12 cellular contexts compared by ENCODE assay signal in the genomic region with DNA sequence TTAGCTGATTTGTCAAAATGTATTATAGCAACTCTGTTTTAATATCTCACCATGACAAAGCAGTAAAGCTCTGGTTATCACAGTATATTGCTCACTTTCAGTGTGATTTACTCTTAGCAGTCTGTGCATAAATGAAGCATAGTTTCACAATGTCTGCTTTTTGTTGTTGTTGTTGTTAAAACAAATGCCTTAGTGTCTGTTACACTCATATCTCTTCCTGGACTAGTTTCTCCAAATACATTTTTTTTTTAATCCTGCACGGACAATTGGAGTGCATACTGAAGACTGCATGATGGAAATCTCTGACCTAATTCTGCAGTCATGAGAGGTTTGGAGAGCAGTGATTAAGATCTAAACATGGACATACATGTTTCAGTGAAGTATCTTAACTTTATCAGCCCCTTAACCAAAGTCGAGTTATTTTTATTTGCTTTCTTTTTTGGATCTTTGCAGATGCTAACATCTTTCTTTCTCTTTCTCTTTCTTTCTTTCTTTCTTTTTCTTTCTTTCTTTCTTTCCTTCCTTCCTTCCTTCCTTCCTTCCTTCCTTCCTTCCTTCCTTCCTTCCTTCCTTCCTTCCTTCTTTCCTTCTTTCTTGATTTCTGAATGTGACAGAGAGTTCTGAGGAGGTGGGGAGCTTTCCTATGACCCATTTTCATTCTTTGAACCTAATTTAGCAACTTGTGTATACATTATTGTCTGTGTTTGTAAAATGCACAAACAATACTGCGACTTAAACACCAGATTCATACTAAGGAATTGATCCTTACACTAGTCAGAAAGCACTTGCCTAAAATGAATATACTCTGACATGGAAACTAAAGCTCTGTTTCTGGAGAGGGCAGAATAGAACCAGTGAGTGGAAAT.
A peak's percentile ranks its signal among the peaks of the same experiment; 100 is the strongest.
DNase-seq lines count a peak whose midpoint lies in the region; ATAC-seq, FAIRE-seq and TF ChIP-seq lines count a peak whose summit lies in the region.
"Had no signal": no experiment of that assay in that cellular context is flagged by ENCODE, and none has a peak within 500 bp of the region (broad histone marks: within the 10 kb centered on the region; RNA-seq: fewer than 3 reads in every experiment).

No MANE protein-coding gene starts in this region.

- H3K4me1 Mint-ChIP-seq in activated T-cell treated with anti-CD3 and anti-CD28 coated beads, Interleukin-2, amount 50 U/mL, for 72 hours (ENCODE audit: low read depth), result peaks cover 33% of the 10 kb centered on the region
- H3K4me1 Mint-ChIP-seq in T-helper 17 cell, result peaks cover 25% of the 10 kb centered on the region

- H3K4me3 Mint-ChIP-seq in activated T-cell treated with anti-CD3 and anti-CD28 coated beads, Interleukin-2, amount 50 U/mL, for 72 hours, result peak overlapping the region in 1 of 2 donors; percentile 31
- H3K4me3 Mint-ChIP-seq in T-helper 17 cell, result peak overlapping the region; percentile 72

- no peak for DNase-seq in activated T-cell treated with anti-CD3 and anti-CD28 coated beads, Interleukin-2, amount 50 U/mL, for 72 hours
- DNase-seq in activated T-cell treated with anti-CD3 and anti-CD28 coated beads for 4 hours (no peak), T-helper 17 cell (no peak), fibroblast of pulmonary artery (ENCODE audit: low read depth) (peak; percentile 90), superior temporal gyrus (ENCODE audit: extremely low spot score) (peak; percentile 39), pancreas (no peak), dorsolateral prefrontal cortex (no peak)
- DNase-seq: activated CD4-positive, alpha-beta T cell treated with anti-CD3 and anti-CD28 coated beads, Interleukin-2, amount 50 U/mL, for 1 hour; adrenal gland; ovary; Right ventricle myocardium superior had no signal

- no peaks in the 10 kb centered on the region for H3K36me3 ChIP-seq in pancreas
- H3K36me3 ChIP-seq: adrenal gland, ovary had no signal

- no peak for TF ChIP-seq CTCF in fibroblast of pulmonary artery (IDR thresholded peaks at IDR 0.05; ENCODE audit: low read length, missing control alignments)
- no peak for TF ChIP-seq CTCF in pancreas (IDR thresholded peaks at IDR 0.05)
- TF ChIP-seq CTCF in dorsolateral prefrontal cortex (IDR thresholded peaks at IDR 0.05 in 54 of 56, conservative IDR thresholded peaks at IDR 0.05 in 2 of 56; ENCODE audit: low read depth in 1 of 56, partially characterized antibody in 56 of 56), result no peak

- no peaks in the 10 kb centered on the region for H3K9me3 ChIP-seq in T-helper 17 cell (ENCODE audit: control insufficient read depth, low read length, poor library complexity, severe bottlenecking)
- H3K9me3 ChIP-seq in pancreas, result no peaks in the 10 kb centered on the region
- H3K9me3 ChIP-seq: adrenal gland, ovary had no signal

- H3K4me1 ChIP-seq in pancreas, result peaks cover 0 to 29% (median 4%) of the 10 kb centered on the region in 3 donors

- H3K27me3 ChIP-seq in pancreas (no peaks in the 10 kb centered on the region), dorsolateral prefrontal cortex (no peaks in the 10 kb centered on the region)
- H3K27me3 ChIP-seq: adrenal gland, ovary had no signal

- intact Hi-C loops in pancreas (cut with DNase I) (no loop called here), dorsolateral prefrontal cortex (cut with DNase I) (no loop called here)

- FAIRE-seq in pancreas (lab: Jason Lieb, UNC), result no peak

- peaks cover 6% of the 10 kb centered on the region for H3K27me3 Mint-ChIP-seq in activated T-cell treated with anti-CD3 and anti-CD28 coated beads, Interleukin-2, amount 50 U/mL, for 72 hours (ENCODE audit: low read depth)
- H3K27me3 Mint-ChIP-seq in T-helper 17 cell, result no peaks in the 10 kb centered on the region

- ATAC-seq in activated T-cell treated with anti-CD3 and anti-CD28 coated beads, Interleukin-2, amount 50 U/mL, for 72 hours (replicated peaks in 1 of 2), result peak; percentile 40 to 51
- no peak for ATAC-seq in T-helper 17 cell
- ATAC-seq in pancreas, result no peak
- ATAC-seq in GM21737 (IDR thresholded peaks at IDR 0.05; ENCODE audit: unreplicated experiment), result no peak

- no peak overlapping the region for H3K27ac ChIP-seq in pancreas
- peak overlapping the region in 3 of 59 donors; percentile 12 to 17 (median 16) for H3K27ac ChIP-seq in dorsolateral prefrontal cortex
- H3K27ac ChIP-seq: adrenal gland, ovary had no signal

- no peaks in the 10 kb centered on the region for H3K36me3 Mint-ChIP-seq in activated T-cell treated with anti-CD3 and anti-CD28 coated beads, Interleukin-2, amount 50 U/mL, for 72 hours (ENCODE audit: insufficient read depth in 2 of 2)
- no peaks in the 10 kb centered on the region for H3K36me3 Mint-ChIP-seq in T-helper 17 cell (ENCODE audit: low read depth)

- H3K9me3 Mint-ChIP-seq in activated T-cell treated with anti-CD3 and anti-CD28 coated beads, Interleukin-2, amount 50 U/mL, for 72 hours, result no peaks in the 10 kb centered on the region

- H3K27ac Mint-ChIP-seq in activated T-cell treated with anti-CD3 and anti-CD28 coated beads, Interleukin-2, amount 50 U/mL, for 72 hours, result no peak overlapping the region
- peak overlapping the region; percentile 54 for H3K27ac Mint-ChIP-seq in T-helper 17 cell

- WGBS in pancreas, 2 donors, result 57 to 69% methylated on average over 3 of the region's 3 CpGs

- H3K4me3 ChIP-seq in fibroblast of pulmonary artery (replicated peaks; ENCODE audit: low read depth, low read length) (peak overlapping the region; percentile 17), pancreas (no peak overlapping the region), dorsolateral prefrontal cortex (peak overlapping the region in 12 of 59 donors; percentile 2 to 35 (median 14))
- H3K4me3 ChIP-seq: adrenal gland, ovary had no signal

Comparison
In these comparisons a context has a peak if more than half of its experiments do, and no peak if none do; other contexts are left out.
1. ATAC-seq: peak in activated T-cell treated with anti-CD3 and anti-CD28 coated beads, Interleukin-2, amount 50 U/mL, for 72 hours (2 of 2); none in T-helper 17 cell (single experiment), pancreas (0 of 4) and GM21737 (single experiment).
2. DNase-seq: peak in fibroblast of pulmonary artery (single experiment) and superior temporal gyrus (single experiment); none in activated T-cell treated with anti-CD3 and anti-CD28 coated beads, Interleukin-2, amount 50 U/mL, for 72 hours (0 of 2), activated T-cell treated with anti-CD3 and anti-CD28 coated beads for 4 hours (single experiment), T-helper 17 cell (0 of 3), pancreas (0 of 6) and dorsolateral prefrontal cortex (0 of 10).